ENCODE assay signal across 12 cellular contexts in genomic region chr19:18506101-18506534, GRCh38. TPM values are rescaled to one million over a fixed set of nuclear protein-coding genes. Genes with fewer than 3 reads are reported as not detected.
A peak's percentile ranks its signal among the peaks of the same experiment; 100 is the strongest.
DNase-seq lines count a peak whose midpoint lies in the region; ATAC-seq and TF ChIP-seq lines count a peak whose summit lies in the region.
"Had no signal": no experiment of that assay in that cellular context is flagged by ENCODE, and none has a peak within 500 bp of the region (broad histone marks: within the 10 kb centered on the region; RNA-seq: fewer than 3 reads in every experiment).

No MANE protein-coding gene starts in this region.

- H3K27me3 ChIP-seq in lower lobe of right lung (ENCODE audit: low read depth) (no peaks in the 10 kb centered on the region), upper lobe of right lung (no peaks in the 10 kb centered on the region)
- no peaks in the 10 kb centered on the region for H3K27me3 ChIP-seq in naive thymus-derived CD4-positive, alpha-beta T cell (ENCODE audit: control insufficient read depth in 2 of 2, insufficient read depth in 2 of 2, low read length in 2 of 2)

- POLR2A ChIA-PET in naive thymus-derived CD4-positive, alpha-beta T cell (lab: Charles Lee), result interaction anchor here (1.3 to 2.0 kb wide), 2 partner anchors 10 to 82 kb away, joined by 3 to 7 read pairs; partner anchors contain the start of gene REX1BD

- peaks cover 3% of the 10 kb centered on the region for H3K36me3 Mint-ChIP-seq in activated T-cell treated with anti-CD3 and anti-CD28 coated beads, Interleukin-2, amount 50 U/mL, for 24 hours (ENCODE audit: low read depth)
- peaks cover 0 to 1% (median 0%) of the 10 kb centered on the region in 5 donors for H3K36me3 Mint-ChIP-seq in naive thymus-derived CD4-positive, alpha-beta T cell
- H3K36me3 Mint-ChIP-seq: naive B cell had no signal

- no peaks in the 10 kb centered on the region for H3K27me3 Mint-ChIP-seq in activated T-cell treated with anti-CD3 and anti-CD28 coated beads, Interleukin-2, amount 50 U/mL, for 24 hours
- H3K27me3 Mint-ChIP-seq in naive thymus-derived CD4-positive, alpha-beta T cell, result no peaks in the 10 kb centered on the region
- H3K27me3 Mint-ChIP-seq: naive B cell had no signal

- no peaks in the 10 kb centered on the region for H3K9me3 Mint-ChIP-seq in activated T-cell treated with anti-CD3 and anti-CD28 coated beads, Interleukin-2, amount 50 U/mL, for 24 hours
- no peaks in the 10 kb centered on the region for H3K9me3 Mint-ChIP-seq in naive thymus-derived CD4-positive, alpha-beta T cell
- H3K9me3 Mint-ChIP-seq: naive B cell had no signal

- H3K4me1 ChIP-seq in lower lobe of right lung (peaks cover 89% of the 10 kb centered on the region), upper lobe of right lung (peaks cover 84% of the 10 kb centered on the region)
- H3K4me1 ChIP-seq in naive thymus-derived CD4-positive, alpha-beta T cell (ENCODE audit: control insufficient read depth in 2 of 2, insufficient read depth in 2 of 2, low read length in 2 of 2), result peaks cover 45 to 82% of the 10 kb centered on the region in 2 donors

- 8 to 53% methylated on average over 2 to 8 of the region's 10 CpGs for WGBS in lower leg skin, 2 donors

- peak overlapping the region; percentile 90 for H3K27ac Mint-ChIP-seq in activated T-cell treated with anti-CD3 and anti-CD28 coated beads, Interleukin-2, amount 50 U/mL, for 24 hours
- H3K27ac Mint-ChIP-seq in naive thymus-derived CD4-positive, alpha-beta T cell, result peak overlapping the region in 2 of 9 donors; percentile 76 to 88

- no peak overlapping the region for H3K4me3 Mint-ChIP-seq in activated T-cell treated with anti-CD3 and anti-CD28 coated beads, Interleukin-2, amount 50 U/mL, for 24 hours
- peak overlapping the region in 4 of 10 donors; percentile 43 to 77 (median 72) for H3K4me3 Mint-ChIP-seq in naive thymus-derived CD4-positive, alpha-beta T cell
- H3K4me3 Mint-ChIP-seq: naive B cell had no signal

- peaks cover 90% of the 10 kb centered on the region for H3K4me1 Mint-ChIP-seq in activated T-cell treated with anti-CD3 and anti-CD28 coated beads, Interleukin-2, amount 50 U/mL, for 24 hours (ENCODE audit: low read depth)
- H3K4me1 Mint-ChIP-seq in naive thymus-derived CD4-positive, alpha-beta T cell, result peaks cover 51 to 90% (median 70%) of the 10 kb centered on the region in 7 donors

- H3K36me3 ChIP-seq in lower lobe of right lung (no peaks in the 10 kb centered on the region), upper lobe of right lung (no peaks in the 10 kb centered on the region)
- H3K36me3 ChIP-seq in naive thymus-derived CD4-positive, alpha-beta T cell (ENCODE audit: control insufficient read depth in 2 of 3, insufficient read depth in 3 of 3, low read length in 3 of 3), result peaks cover 0 to 6% (median 0%) of the 10 kb centered on the region in 3 experiments

- ATAC-seq in lower lobe of right lung, result no peak
- no peak for ATAC-seq in upper lobe of right lung
- no peak for ATAC-seq in naive thymus-derived CD4-positive, alpha-beta T cell

- no peak for TF ChIP-seq POLR2A in lower leg skin (IDR thresholded peaks at IDR 0.05)

- intact Hi-C loops in lower lobe of right lung (cut with DNase I) (no loop called here), upper lobe of right lung (cut with DNase I) (no loop called here), lower leg skin (cut with DNase I; ENCODE audit: low total_unique reads) (no loop called here)
- intact Hi-C loops in naive thymus-derived CD4-positive, alpha-beta T cell (cut with micrococcal nuclease), result no loop called here

- H3K27ac ChIP-seq in cingulate gyrus (ENCODE audit: low read depth, low read length) (peak overlapping the region; percentile 83), lower lobe of right lung (peak overlapping the region; percentile 68), upper lobe of right lung (peak overlapping the region; percentile 56)
- no peak overlapping the region for H3K27ac ChIP-seq in naive thymus-derived CD4-positive, alpha-beta T cell (ENCODE audit: low read depth, low read length)

- DNase-seq in activated T-cell treated with anti-CD3 and anti-CD28 coated beads, Interleukin-2, amount 50 U/mL, for 24 hours, result no peak
- no peak for DNase-seq in activated T-cell treated with anti-CD3 and anti-CD28 coated beads for 4 hours
- no peak for DNase-seq in lower lobe of right lung
- no peak for DNase-seq in upper lobe of right lung
- no peak for DNase-seq in NCI-H2196 treated with DMSO at 0.1 percent for 48 hours (lab: John Stamatoyannopoulos, UW; ENCODE audit: unreplicated experiment)
- DNase-seq in naive thymus-derived CD4-positive, alpha-beta T cell, result no peak
- no peak for DNase-seq in lower leg skin (ENCODE audit: low spot score in 2 of 2)
- DNase-seq: activated CD4-positive, alpha-beta T cell treated with anti-CD3 and anti-CD28 coated beads, Interleukin-2, amount 50 U/mL, for 1 hour; amniotic stem cell; MV-4-11; naive B cell had no signal

- TF ChIP-seq CTCF in lower lobe of right lung (IDR thresholded peaks at IDR 0.05), result no peak
- TF ChIP-seq CTCF in upper lobe of right lung (IDR thresholded peaks at IDR 0.05), result no peak
- TF ChIP-seq CTCF in lower leg skin (IDR thresholded peaks at IDR 0.05), result no peak

- H3K4me3 ChIP-seq in lower lobe of right lung (no peak overlapping the region), upper lobe of right lung (no peak overlapping the region), lower leg skin (ENCODE audit: low read depth, poor library complexity, severe bottlenecking) (no peak overlapping the region)
- H3K4me3 ChIP-seq in naive thymus-derived CD4-positive, alpha-beta T cell (ENCODE audit: low read length), result no peak overlapping the region

- CTCF ChIA-PET in naive thymus-derived CD4-positive, alpha-beta T cell (lab: Charles Lee), result interaction anchor here (0.6 kb wide), 1 partner anchor 134 kb away, joined by 3 read pairs; no protein-coding TSS in a partner anchor

- H3K9me3 ChIP-seq in lower lobe of right lung, result no peaks in the 10 kb centered on the region
- no peaks in the 10 kb centered on the region for H3K9me3 ChIP-seq in upper lobe of right lung
- no peaks in the 10 kb centered on the region for H3K9me3 ChIP-seq in naive thymus-derived CD4-positive, alpha-beta T cell (ENCODE audit: control insufficient read depth in 2 of 3, low read length in 3 of 3)

RNA-seq across cellular contexts. Expression of gene ELL, which starts 15.8 kb away (rescaled TPM):
- total RNA-seq in lower lobe of right lung (19.7 TPM), upper lobe of right lung (17.7 TPM), lower leg skin (10 to 100 TPM; 21.5 to 37.9 (median 24.8) TPM)
- 10 to 100 TPM; 18.9 to 70.4 (median 25.0) TPM for total RNA-seq in naive thymus-derived CD4-positive, alpha-beta T cell
- 10 to 100 TPM in 1 of 2 donors, 1 to 10 TPM in 1; 8.9 to 12.6 TPM for polyA plus RNA-seq in naive thymus-derived CD4-positive, alpha-beta T cell

RNA-seq across cellular contexts. Expression of gene FKBP8, which starts 37.3 kb away (rescaled TPM):
- total RNA-seq in lower lobe of right lung, result 195 TPM
- 201 TPM for total RNA-seq in upper lobe of right lung
- 100 to 1,000 TPM; 137 to 241 (median 221) TPM for total RNA-seq in naive thymus-derived CD4-positive, alpha-beta T cell
- 100 to 1,000 TPM in 1 of 2 donors, 10 to 100 TPM in 1; 96.9 to 155 TPM for polyA plus RNA-seq in naive thymus-derived CD4-positive, alpha-beta T cell
- 100 to 1,000 TPM; 248 to 285 (median 263) TPM for total RNA-seq in lower leg skin

RNA-seq across cellular contexts. Expression of gene KXD1, which starts 51.6 kb away (rescaled TPM):
- total RNA-seq in lower lobe of right lung, result 71.9 TPM
- total RNA-seq in upper lobe of right lung, result 68.3 TPM
- total RNA-seq in naive thymus-derived CD4-positive, alpha-beta T cell, result 100 to 1,000 TPM in 2 of 5 experiments, 10 to 100 TPM in 3; 74.7 to 108 (median 99.9) TPM
- 10 to 100 TPM; 70.3 to 78.5 TPM for polyA plus RNA-seq in naive thymus-derived CD4-positive, alpha-beta T cell
- 10 to 100 TPM; 61.9 to 98.5 (median 89.7) TPM for total RNA-seq in lower leg skin
